In genomic region chr19:36420961-36421748, GRCh38 we compare ENCODE assay signal across 9 cellular contexts. TPM values are rescaled to one million over a fixed set of nuclear protein-coding genes. Genes with fewer than 3 reads are reported as not detected.
DNase-seq lines count a peak whose midpoint lies in the region; ATAC-seq and TF ChIP-seq lines count a peak whose summit lies in the region.
"Had no signal": no experiment of that assay in that cellular context is flagged by ENCODE, and none has a peak within 500 bp of the region (broad histone marks: within the 10 kb centered on the region; RNA-seq: fewer than 3 reads in every experiment).

No MANE protein-coding gene starts in this region.

- peak overlapping the region; percentile 51 for H3K4me3 ChIP-seq in epithelial cell of proximal tubule (ENCODE audit: low read depth, low read length)
- H3K4me3 ChIP-seq in muscle layer of colon (ENCODE audit: low read depth in 1 of 2, low read length in 2 of 2): peak overlapping the region; percentile 51 to 52

- H3K9ac ChIP-seq in muscle layer of colon (ENCODE audit: low read length): no peak overlapping the region

- H3K4me1 ChIP-seq in muscle layer of colon (ENCODE audit: insufficient read depth, low read length): peaks cover 11% of the 10 kb centered on the region

- no peak for TF ChIP-seq CTCF in epithelial cell of proximal tubule (conservative IDR thresholded peaks at IDR 0.05; ENCODE audit: low read depth, low read length)

- H3K27me3 ChIP-seq in muscle layer of colon (ENCODE audit: control insufficient read depth in 1 of 2, insufficient read depth in 2 of 2, low read length in 2 of 2): peaks cover 0 to 6% of the 10 kb centered on the region in 2 donors

- ATAC-seq in HG02610 (IDR thresholded peaks at IDR 0.05; ENCODE audit: unreplicated experiment): no peak

- peak; percentile 4 for DNase-seq in stimulated activated CD4-positive, alpha-beta T cell treated with anti-CD3 and anti-CD28 coated beads, Interleukin-15, amount 100 ng/mL, for 24 hours
- DNase-seq in stimulated activated CD4-positive, alpha-beta T cell treated with anti-CD3 and anti-CD28 coated beads, Interleukin-12 subunit alpha, Interleukin-12 subunit beta, amount 100 ng/mL, for 4 hours: no peak
- DNase-seq in epithelial cell of proximal tubule (ENCODE audit: low read depth) (peak; percentile 10), NCI-H2107 treated with DMSO at 0.1 percent for 48 hours (lab: John Stamatoyannopoulos, UW; ENCODE audit: unreplicated experiment) (no peak), NCI-H345 (lab: John Stamatoyannopoulos, UW) (no peak), NOMO-1 treated with DMSO at 0.1 percent for 48 hours (lab: John Stamatoyannopoulos, UW; ENCODE audit: unreplicated experiment) (no peak)
- DNase-seq: NCI-H526 had no signal

- H3K27ac ChIP-seq in muscle layer of colon (ENCODE audit: low read depth, low read length): no peak overlapping the region

- H3K36me3 ChIP-seq in muscle layer of colon (ENCODE audit: insufficient read depth, low read length): no peaks in the 10 kb centered on the region

- H3K9me3 ChIP-seq in muscle layer of colon (ENCODE audit: low read length): no peaks in the 10 kb centered on the region

RNA-seq across cellular contexts. Expression of gene ZFP82, which starts 2.7 kb away (rescaled TPM):
- total RNA-seq in epithelial cell of proximal tubule: 4.7 and 5.2 TPM in 2 replicates

RNA-seq across cellular contexts. Expression of gene ZFP14, which starts 42.2 kb away (rescaled TPM):
- total RNA-seq in epithelial cell of proximal tubule: 1.0 and 3.0 TPM in 2 replicates

Comparison
In these comparisons a context has a peak if more than half of its experiments do, and no peak if none do; other contexts are left out.
1. DNase-seq: peak in stimulated activated CD4-positive, alpha-beta T cell treated with anti-CD3 and anti-CD28 coated beads, Interleukin-15, amount 100 ng/mL, for 24 hours (single experiment) and epithelial cell of proximal tubule (single experiment); none in stimulated activated CD4-positive, alpha-beta T cell treated with anti-CD3 and anti-CD28 coated beads, Interleukin-12 subunit alpha, Interleukin-12 subunit beta, amount 100 ng/mL, for 4 hours (single experiment), NCI-H2107 treated with DMSO at 0.1 percent for 48 hours (single experiment), NCI-H345 (single experiment) and NOMO-1 treated with DMSO at 0.1 percent for 48 hours (single experiment).